Comparison of ENCODE assay signal across 10 cellular contexts in the genomic region with DNA sequence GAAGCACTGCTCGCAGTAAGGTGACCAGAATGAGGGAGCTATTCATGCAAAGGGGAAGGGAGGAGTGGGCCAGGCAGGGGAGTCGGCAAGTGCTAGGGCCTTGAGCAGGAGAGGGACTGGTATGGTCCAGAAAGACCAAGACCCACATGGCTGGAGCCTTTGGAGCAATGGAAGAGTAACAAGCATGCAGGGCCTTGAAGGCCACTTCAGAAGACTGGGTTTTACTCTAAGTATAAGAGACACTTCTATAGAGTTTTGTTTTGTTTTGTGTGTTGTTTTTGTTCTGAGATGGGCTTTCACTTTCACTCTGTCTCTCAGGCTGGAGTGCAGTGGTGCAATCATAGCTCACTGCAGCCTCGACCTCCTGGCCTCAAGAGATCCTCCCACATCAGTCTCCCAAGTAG. TPM values are rescaled to one million over a fixed set of nuclear protein-coding genes. Genes with fewer than 3 reads are reported as not detected.
DNase-seq lines count a peak whose midpoint lies in the region; ATAC-seq, FAIRE-seq and TF ChIP-seq lines count a peak whose summit lies in the region.
"Had no signal": no experiment of that assay in that cellular context is flagged by ENCODE, and none has a peak within 500 bp of the region (broad histone marks: within the 10 kb centered on the region; RNA-seq: fewer than 3 reads in every experiment).

No MANE protein-coding gene starts in this region.

- H3K27me3 Mint-ChIP-seq in osteocyte (ENCODE audit: unreplicated experiment) = no peaks in the 10 kb centered on the region

- no peaks in the 10 kb centered on the region for H3K36me3 ChIP-seq in SU-DHL-6 (ENCODE audit: low read length)
- no peaks in the 10 kb centered on the region for H3K36me3 ChIP-seq in kidney (ENCODE audit: control insufficient read depth in 1 of 2, insufficient read depth in 2 of 2, low read length in 2 of 2)

- H3K9me3 ChIP-seq in SU-DHL-6 (ENCODE audit: insufficient read depth, low read length) = no peaks in the 10 kb centered on the region
- H3K9me3 ChIP-seq in kidney (ENCODE audit: control insufficient read depth in 1 of 2, low read length in 2 of 2) = no peaks in the 10 kb centered on the region

- no peaks in the 10 kb centered on the region for H3K27me3 ChIP-seq in SU-DHL-6 (ENCODE audit: low read length)

- no peaks in the 10 kb centered on the region for H3K9me3 Mint-ChIP-seq in osteocyte (ENCODE audit: unreplicated experiment)

- H3K4me3 ChIP-seq in SU-DHL-6 (ENCODE audit: insufficient read depth, low read length, poor library complexity, severe bottlenecking) = no peak overlapping the region
- no peak overlapping the region for H3K4me3 ChIP-seq in kidney (ENCODE audit: low read length in 2 of 2)

- intact Hi-C loops in kidney (cut with DNase I) = no loop called here

- no peaks in the 10 kb centered on the region for H3K79me2 ChIP-seq in SU-DHL-6 (ENCODE audit: insufficient read depth, low read length)

- H3F3A ChIP-seq in SU-DHL-6 (ENCODE audit: insufficient read depth) = peaks cover 3% of the 10 kb centered on the region; the same call in 1 of the 2 replicates

- FAIRE-seq in kidney (lab: Jason Lieb, UNC) = no peak

- H3K9ac ChIP-seq in SU-DHL-6 (ENCODE audit: low read length) = no peak overlapping the region
- no peak overlapping the region for H3K9ac ChIP-seq in kidney (ENCODE audit: low read length in 2 of 2)

- H3K4me3 Mint-ChIP-seq in osteocyte (ENCODE audit: unreplicated experiment) = no peak overlapping the region

- peaks cover 35% of the 10 kb centered on the region for H3K4me1 Mint-ChIP-seq in osteocyte (ENCODE audit: unreplicated experiment)

- peak; percentile 77 for ATAC-seq in HG02870 (IDR thresholded peaks at IDR 0.05; ENCODE audit: unreplicated experiment)

- no peaks in the 10 kb centered on the region for H3K9me2 ChIP-seq in SU-DHL-6 (replicated peaks; ENCODE audit: insufficient read depth, low read length)

- H3K4me2 ChIP-seq in SU-DHL-6 (ENCODE audit: low read depth, low read length, poor library complexity, severe bottlenecking) = peak overlapping the region; percentile 39

- DNase-seq in activated CD4-positive, alpha-beta T cell treated with anti-CD3 and anti-CD28 coated beads for 48 hours = peak; percentile 27
- DNase-seq in activated CD4-positive, alpha-beta T cell treated with anti-CD3 and anti-CD28 coated beads, Interleukin-2, amount 50 U/mL, for 4 hours = no peak
- no peak for DNase-seq in osteocyte (ENCODE audit: extremely low spot score, unreplicated experiment)
- no peak for DNase-seq in 8988T
- DNase-seq in Kasumi-1 (lab: John Stamatoyannopoulos, UW) = no peak
- DNase-seq in kidney = no peak

- no peak overlapping the region for H2AFZ ChIP-seq in SU-DHL-6 (ENCODE audit: low read depth, low read length, severe bottlenecking)

- no peaks in the 10 kb centered on the region for H3K36me3 Mint-ChIP-seq in osteocyte (ENCODE audit: unreplicated experiment)

- no peak for TF ChIP-seq CTCF in SU-DHL-6 (IDR thresholded peaks at IDR 0.05; ENCODE audit: insufficient read depth, low read length, poor library complexity, severe bottlenecking)
- TF ChIP-seq CTCF in osteocyte (IDR thresholded peaks at IDR 0.05) = no peak
- TF ChIP-seq CTCF in kidney (IDR thresholded peaks at IDR 0.05; ENCODE audit: borderline replicate concordance, extremely low read depth, insufficient read depth) = no peak

- H3K27ac Mint-ChIP-seq in osteocyte (ENCODE audit: unreplicated experiment) = peak overlapping the region; percentile 35

- no peak overlapping the region for H3K27ac ChIP-seq in SU-DHL-6 (ENCODE audit: low read depth, low read length)
- no peak overlapping the region for H3K27ac ChIP-seq in kidney (ENCODE audit: low read depth in 2 of 2, low read length in 2 of 2)

- peaks cover 0 to 4% of the 10 kb centered on the region in 2 donors for H3K4me1 ChIP-seq in kidney (ENCODE audit: control insufficient read depth in 1 of 2, insufficient read depth in 1 of 2, low read depth in 1 of 2, low read length in 2 of 2)

- no peaks in the 10 kb centered on the region for H4K20me1 ChIP-seq in SU-DHL-6 (ENCODE audit: low read depth, low read length)

RNA-seq across cellular contexts. Expression of a gene that starts 42.0 kb away (rescaled TPM):
- not detected in 2 replicates for total RNA-seq in osteocyte
- total RNA-seq in kidney = 0.41 TPM
- polyA plus RNA-seq in kidney (ENCODE audit: insufficient read depth, low read depth, low replicate concordance) = 0.86 TPM
- total RNA-seq: lower leg skin, subcutaneous adipose tissue had no signal
